25 cellular contexts compared by ENCODE assay signal in genomic region chr12:127233016-127233415, GRCh38.
A peak's percentile ranks its signal among the peaks of the same experiment; 100 is the strongest.
DNase-seq lines count a peak whose midpoint lies in the region; ATAC-seq, FAIRE-seq and TF ChIP-seq lines count a peak whose summit lies in the region.
"Had no signal": no experiment of that assay in that cellular context is flagged by ENCODE, and none has a peak within 500 bp of the region (broad histone marks: within the 10 kb centered on the region; RNA-seq: fewer than 3 reads in every experiment).

No MANE protein-coding gene starts in this region.

- H3K4me3 ChIP-seq in ACC112 (ENCODE audit: low read depth, low read length), result no peak overlapping the region
- no peak overlapping the region for H3K4me3 ChIP-seq in fibroblast of mammary gland (ENCODE audit: control insufficient read depth, low read depth, low read length)
- no peak overlapping the region for H3K4me3 ChIP-seq in kidney (ENCODE audit: low read length in 2 of 2)
- H3K4me3 ChIP-seq in neural progenitor cell, result no peak overlapping the region
- H3K4me3 ChIP-seq in MG63, result no peak overlapping the region
- H3K4me3 ChIP-seq: A549, BLaER1 had no signal

- H4K20me1 ChIP-seq in neural progenitor cell (ENCODE audit: low read depth), result no peaks in the 10 kb centered on the region
- H4K20me1 ChIP-seq: BLaER1 had no signal

- intact Hi-C loops in kidney (cut with DNase I), result no loop called here

- H3K27me3 Mint-ChIP-seq in HFFc6 (ENCODE audit: insufficient read depth), result peaks cover 2% of the 10 kb centered on the region; the same call in 1 of the 2 replicates
- peaks cover 5% of the 10 kb centered on the region for H3K27me3 Mint-ChIP-seq in neural progenitor cell (ENCODE audit: insufficient read depth, low read depth)
- H3K27me3 Mint-ChIP-seq: CD4-positive, CD25-positive, alpha-beta regulatory T cell had no signal

- no peaks in the 10 kb centered on the region for H3F3A ChIP-seq in neural progenitor cell (ENCODE audit: low read depth)

- H3K4me1 ChIP-seq in ACC112 (ENCODE audit: control insufficient read depth, insufficient read depth, low read length, unreplicated experiment) (peaks cover 26% of the 10 kb centered on the region), kidney (ENCODE audit: control insufficient read depth in 1 of 2, insufficient read depth in 1 of 2, low read depth in 1 of 2, low read length in 2 of 2) (no peaks in the 10 kb centered on the region), neural progenitor cell (no peaks in the 10 kb centered on the region)
- H3K4me1 ChIP-seq: A549, BE2C, Caco-2 had no signal

- H3K27ac Mint-ChIP-seq in HFFc6, result peak overlapping the region; percentile 52
- no peak overlapping the region for H3K27ac Mint-ChIP-seq in neural progenitor cell
- H3K27ac Mint-ChIP-seq: CD14-positive monocyte; CD4-positive, alpha-beta memory T cell; CD4-positive, CD25-positive, alpha-beta regulatory T cell had no signal

- DNase-seq in HFFc6 (no peak), epithelial cell of prostate (ENCODE audit: low read depth, low spot score) (no peak), fibroblast of mammary gland (ENCODE audit: low read depth) (peak; percentile 57), kidney (no peak), neural progenitor cell (ENCODE audit: low spot score) (no peak), MG63 (no peak)
- DNase-seq: ACHN; BE2C; C1 segment of cervical spinal cord; Caco-2; Calu3; CD4-positive, alpha-beta memory T cell; CD4-positive, CD25-positive, alpha-beta regulatory T cell; DMS79 treated with DMSO at 0.1 percent for 48 hours; GF-D8 had no signal

- H3K79me2 ChIP-seq in ACC112 (ENCODE audit: control insufficient read depth, insufficient read depth, low read length, unreplicated experiment), result no peaks in the 10 kb centered on the region
- no peaks in the 10 kb centered on the region for H3K79me2 ChIP-seq in neural progenitor cell (ENCODE audit: low read depth)

- H3K4me3 Mint-ChIP-seq in HFFc6 (no peak overlapping the region), neural progenitor cell (no peak overlapping the region)
- H3K4me3 Mint-ChIP-seq: CD14-positive monocyte; CD4-positive, alpha-beta memory T cell; CD4-positive, CD25-positive, alpha-beta regulatory T cell had no signal

- TF ChIP-seq CTCF in HFFc6 (IDR thresholded peaks at IDR 0.05), result no peak
- no peak for TF ChIP-seq CTCF in fibroblast of mammary gland (conservative IDR thresholded peaks at IDR 0.05; ENCODE audit: control insufficient read depth, insufficient read depth, low read depth, low read length)
- TF ChIP-seq CTCF in kidney (IDR thresholded peaks at IDR 0.05; ENCODE audit: borderline replicate concordance, extremely low read depth, insufficient read depth), result no peak
- no peak for TF ChIP-seq CTCF in neural progenitor cell (IDR thresholded peaks at IDR 0.05)

- H3K9me3 ChIP-seq in kidney (ENCODE audit: control insufficient read depth in 1 of 2, low read length in 2 of 2) (no peaks in the 10 kb centered on the region), neural progenitor cell (ENCODE audit: low read depth) (no peaks in the 10 kb centered on the region), MG63 (peaks cover 2% of the 10 kb centered on the region)
- H3K9me3 ChIP-seq: A549, BE2C, BLaER1, Caco-2 had no signal

- H3K4me2 ChIP-seq in neural progenitor cell, result no peak overlapping the region
- H3K4me2 ChIP-seq: A549, BLaER1 had no signal

- no peaks in the 10 kb centered on the region for H3K9me3 Mint-ChIP-seq in HFFc6
- H3K9me3 Mint-ChIP-seq in neural progenitor cell, result no peaks in the 10 kb centered on the region

- no peak for FAIRE-seq in kidney (lab: Jason Lieb, UNC)
- FAIRE-seq: A549, D721Med, G401.6, GM12891, GM19239 had no signal

- H2AFZ ChIP-seq in ACC112 (ENCODE audit: low read length, unreplicated experiment), result no peak overlapping the region
- no peak overlapping the region for H2AFZ ChIP-seq in neural progenitor cell (replicated peaks)

- H3K9ac ChIP-seq in kidney (ENCODE audit: low read length in 2 of 2), result no peak overlapping the region
- no peak overlapping the region for H3K9ac ChIP-seq in neural progenitor cell
- H3K9ac ChIP-seq: BLaER1 had no signal

- no peak for ATAC-seq in HG02610 (IDR thresholded peaks at IDR 0.05; ENCODE audit: unreplicated experiment)
- ATAC-seq: A549 had no signal

- H3K27me3 ChIP-seq in ACC112 (ENCODE audit: insufficient read depth, low read length) (no peaks in the 10 kb centered on the region), neural progenitor cell (no peaks in the 10 kb centered on the region), MG63 (no peaks in the 10 kb centered on the region)
- H3K27me3 ChIP-seq: BE2C, BLaER1 had no signal

- H3K36me3 Mint-ChIP-seq in HFFc6 (ENCODE audit: low read depth) (peaks cover 6% of the 10 kb centered on the region; the same call in 1 of the 2 replicates), neural progenitor cell (no peaks in the 10 kb centered on the region)
- H3K36me3 Mint-ChIP-seq: CD14-positive monocyte; CD4-positive, alpha-beta memory T cell; CD4-positive, CD25-positive, alpha-beta regulatory T cell had no signal

- H3K4me1 Mint-ChIP-seq in HFFc6 (ENCODE audit: low read depth) (peaks cover 32% of the 10 kb centered on the region), neural progenitor cell (no peaks in the 10 kb centered on the region)
- H3K4me1 Mint-ChIP-seq: CD4-positive, alpha-beta memory T cell; CD4-positive, CD25-positive, alpha-beta regulatory T cell had no signal

- H3K36me3 ChIP-seq in ACC112 (ENCODE audit: insufficient read depth, low read length) (no peaks in the 10 kb centered on the region; the same call in 1 of the 2 replicates), kidney (ENCODE audit: control insufficient read depth in 1 of 2, insufficient read depth in 2 of 2, low read length in 2 of 2) (no peaks in the 10 kb centered on the region), neural progenitor cell (no peaks in the 10 kb centered on the region), MG63 (no peaks in the 10 kb centered on the region)
- H3K36me3 ChIP-seq: BE2C, BLaER1 had no signal

- H3K27ac ChIP-seq in ACC112 (ENCODE audit: low read depth, low read length) (peak overlapping the region; percentile 47; the same call in 1 of the 2 replicates), epithelial cell of prostate (peak overlapping the region; percentile 95), kidney (ENCODE audit: low read depth in 2 of 2, low read length in 2 of 2) (no peak overlapping the region), neural progenitor cell (no peak overlapping the region)
- H3K27ac ChIP-seq: 22Rv1, A549, BLaER1 had no signal

Comparison
In these comparisons a context has a peak if more than half of its experiments do, and no peak if none do; other contexts are left out.
1. H3K27ac ChIP-seq: peak in ACC112 (single experiment) and epithelial cell of prostate (single experiment); none in kidney (0 of 2) and neural progenitor cell (single experiment).